Comparison of ENCODE assay signal across 21 cellular contexts in genomic region chr16:57804111-57804837, GRCh38. TPM values are rescaled to one million over a fixed set of nuclear protein-coding genes. Genes with fewer than 3 reads are reported as not detected.
DNase-seq lines count a peak whose midpoint lies in the region; ATAC-seq and TF ChIP-seq lines count a peak whose summit lies in the region.
"Had no signal": no experiment of that assay in that cellular context is flagged by ENCODE, and none has a peak within 500 bp of the region (broad histone marks: within the 10 kb centered on the region; RNA-seq: fewer than 3 reads in every experiment).

No MANE protein-coding gene starts in this region.

- no peaks in the 10 kb centered on the region for H3K9me3 ChIP-seq in cardiac muscle cell (ENCODE audit: low read depth)
- H3K9me3 ChIP-seq in esophagus squamous epithelium: no peaks in the 10 kb centered on the region
- H3K9me3 ChIP-seq: BLaER1 treated with 17β-estradiol and CSF1 and Interleukin-3, amounts not matched to agents 10 nM and 100 nM had no signal

- intact Hi-C loops in Right ventricle myocardium superior (cut with DNase I) (no loop called here), esophagus squamous epithelium (cut with DNase I) (no loop called here)

- no peak overlapping the region for H3K4me3 ChIP-seq in cardiac muscle cell
- H3K4me3 ChIP-seq in esophagus squamous epithelium: no peak overlapping the region
- H3K4me3 ChIP-seq: BLaER1 treated with 17β-estradiol and CSF1 and Interleukin-3, amounts not matched to agents 10 nM and 100 nM had no signal

- no peak for TF ChIP-seq POLR2A in esophagus squamous epithelium (IDR thresholded peaks at IDR 0.05)

- WGBS in esophagus squamous epithelium, 2 donors: 40 to 43% methylated on average over 5 of the region's 5 CpGs

- no peaks in the 10 kb centered on the region for H3K36me3 Mint-ChIP-seq in nephron (ENCODE audit: low read depth)
- no peaks in the 10 kb centered on the region for H3K36me3 Mint-ChIP-seq in type B pancreatic cell
- H3K36me3 Mint-ChIP-seq: activated naive CD8-positive, alpha-beta T cell treated with anti-CD3 and anti-CD28 coated beads, Interleukin-2, amount 10 ng/mL, durations not matched to agents 7 days and 5 days had no signal

- DNase-seq in cardiac muscle cell (ENCODE audit: low read depth in 1 of 2, low spot score in 1 of 2): peak in 1 of 2 donors; percentile 49
- no peak for DNase-seq in Right ventricle myocardium superior
- no peak for DNase-seq in esophagus squamous epithelium (lab: John Stamatoyannopoulos, UW)
- DNase-seq in type B pancreatic cell (ENCODE audit: extremely low spot score, unreplicated experiment): no peak
- no peak for DNase-seq in activated T-cell treated with anti-CD3 and anti-CD28 coated beads for 4 hours
- DNase-seq in T-helper 9 cell: no peak
- no peak for DNase-seq in NCI-H2107 (lab: John Stamatoyannopoulos, UW)
- DNase-seq: activated CD4-positive, alpha-beta T cell treated with anti-CD3 and anti-CD28 coated beads, Interleukin-2, amount 50 U/mL, for 1 hour; activated naive CD8-positive, alpha-beta T cell treated with anti-CD3 and anti-CD28 coated beads, Interleukin-2, amount 10 ng/mL, durations not matched to agents 7 days and 5 days; DMS153; endodermal cell; foreskin keratinocyte; MM.1S; NCI-H187; NCI-H510A; stimulated activated CD4-positive, alpha-beta T cell treated with anti-CD3 and anti-CD28 coated beads, Interleukin-4, amount 100 ng/mL, for 1 hour had no signal

- no peak for TF ChIP-seq CTCF in cardiac muscle cell (IDR thresholded peaks at IDR 0.05; ENCODE audit: low read depth, low read length)
- no peak for TF ChIP-seq CTCF in esophagus squamous epithelium (IDR thresholded peaks at IDR 0.05)
- no peak for TF ChIP-seq CTCF in nephron (IDR thresholded peaks at IDR 0.05; ENCODE audit: unreplicated experiment in 3 of 3)
- TF ChIP-seq CTCF in type B pancreatic cell (conservative IDR thresholded peaks at IDR 0.05): no peak

- H3K36me3 ChIP-seq in cardiac muscle cell (no peaks in the 10 kb centered on the region), esophagus squamous epithelium (no peaks in the 10 kb centered on the region)
- H3K36me3 ChIP-seq: BLaER1 treated with 17β-estradiol and CSF1 and Interleukin-3, amounts not matched to agents 10 nM and 100 nM had no signal

- H3K27ac ChIP-seq in cardiac muscle cell: peak overlapping the region; percentile 96
- peak overlapping the region in 3 of 4 donors; percentile 12 to 89 (median 68) for H3K27ac ChIP-seq in esophagus squamous epithelium
- H3K27ac ChIP-seq: 22Rv1, foreskin keratinocyte had no signal

- H3K9me3 Mint-ChIP-seq in nephron (no peaks in the 10 kb centered on the region), type B pancreatic cell (no peaks in the 10 kb centered on the region)
- H3K9me3 Mint-ChIP-seq: activated naive CD8-positive, alpha-beta T cell treated with anti-CD3 and anti-CD28 coated beads, Interleukin-2, amount 10 ng/mL, durations not matched to agents 7 days and 5 days; central memory CD8-positive, alpha-beta T cell; endodermal cell; memory B cell had no signal

- no peak for ATAC-seq in Right ventricle myocardium superior (ENCODE audit: poor library complexity)
- ATAC-seq: foreskin keratinocyte had no signal

- H3K27ac Mint-ChIP-seq in nephron (peak overlapping the region in 2 of 3 experiments; percentile 82 to 87), type B pancreatic cell (peak overlapping the region; percentile 61)
- H3K27ac Mint-ChIP-seq: activated naive CD8-positive, alpha-beta T cell treated with anti-CD3 and anti-CD28 coated beads, Interleukin-2, amount 10 ng/mL, durations not matched to agents 7 days and 5 days; memory B cell had no signal

- H3K27me3 Mint-ChIP-seq in nephron (ENCODE audit: low read depth) (peaks cover 15% of the 10 kb centered on the region), type B pancreatic cell (peaks cover 4% of the 10 kb centered on the region)
- H3K27me3 Mint-ChIP-seq: central memory CD8-positive, alpha-beta T cell had no signal

- H3K4me1 ChIP-seq in cardiac muscle cell (ENCODE audit: low read depth) (peaks cover 35% of the 10 kb centered on the region), esophagus squamous epithelium (peaks cover 38 to 79% (median 45%) of the 10 kb centered on the region in 3 donors)

- H3K27me3 ChIP-seq in cardiac muscle cell (no peaks in the 10 kb centered on the region), esophagus squamous epithelium (no peaks in the 10 kb centered on the region)
- H3K27me3 ChIP-seq: BLaER1 treated with 17β-estradiol and CSF1 and Interleukin-3, amounts not matched to agents 10 nM and 100 nM; foreskin keratinocyte had no signal

- H3K4me3 Mint-ChIP-seq in nephron: no peak overlapping the region
- H3K4me3 Mint-ChIP-seq in type B pancreatic cell: no peak overlapping the region
- H3K4me3 Mint-ChIP-seq: activated naive CD8-positive, alpha-beta T cell treated with anti-CD3 and anti-CD28 coated beads, Interleukin-2, amount 10 ng/mL, durations not matched to agents 7 days and 5 days; memory B cell had no signal

- peaks cover 60% of the 10 kb centered on the region for H3K4me1 Mint-ChIP-seq in nephron
- peaks cover 50% of the 10 kb centered on the region for H3K4me1 Mint-ChIP-seq in type B pancreatic cell (ENCODE audit: unreplicated experiment)

RNA-seq across cellular contexts. Expression of gene KIFC3, which starts 2.0 kb away (rescaled TPM):
- total RNA-seq in cardiac muscle cell (28.4 and 50.1 TPM in 2 replicates), Right ventricle myocardium superior (61.6 TPM), esophagus squamous epithelium (10 to 100 TPM; 14.8 to 72.4 (median 43.5) TPM), type B pancreatic cell (ENCODE audit: low replicate concordance) (27.3 and 48.4 TPM in 2 replicates)
- 24.8 and 33.0 TPM in 2 replicates for polyA plus RNA-seq in cardiac muscle cell
